15 cellular contexts compared by ENCODE assay signal in the genomic region with DNA sequence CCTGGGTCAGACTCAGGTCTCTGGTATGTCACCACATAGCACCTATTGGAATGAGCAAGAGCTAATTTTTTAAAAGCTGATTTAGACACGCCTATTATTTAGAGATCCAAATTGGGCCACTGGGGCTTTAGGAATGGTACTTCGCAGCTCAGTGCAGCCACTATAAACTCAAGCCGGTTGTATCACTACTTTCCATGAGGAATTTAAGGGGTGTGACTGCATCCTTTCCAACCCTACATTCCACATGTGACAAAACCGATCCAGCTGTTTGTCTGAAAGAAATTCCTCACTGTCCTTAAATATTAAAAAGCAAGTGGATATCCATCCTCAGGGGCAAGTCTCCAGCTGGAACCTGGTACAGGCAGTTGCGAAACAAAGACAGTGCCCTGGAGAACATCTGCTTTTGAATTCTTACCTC. TPM values are rescaled to one million over a fixed set of nuclear protein-coding genes. Genes with fewer than 3 reads are reported as not detected.
DNase-seq lines count a peak whose midpoint lies in the region; ATAC-seq and TF ChIP-seq lines count a peak whose summit lies in the region.
"Had no signal": no experiment of that assay in that cellular context is flagged by ENCODE, and none has a peak within 500 bp of the region (broad histone marks: within the 10 kb centered on the region; RNA-seq: fewer than 3 reads in every experiment).

No MANE protein-coding gene starts in this region.

- H3K4me1 ChIP-seq in testis: peaks cover 8% of the 10 kb centered on the region
- H3K4me1 ChIP-seq: BLaER1 had no signal

- H3K4me3 ChIP-seq in epithelial cell of esophagus (ENCODE audit: low read length) (no peak overlapping the region), lower leg skin (ENCODE audit: low read depth, poor library complexity, severe bottlenecking) (no peak overlapping the region), testis (no peak overlapping the region)
- H3K4me3 ChIP-seq: BLaER1, lung, SK-N-MC had no signal

- DNase-seq in HCEC 1CT (peak; percentile 62), epithelial cell of esophagus (ENCODE audit: low read depth) (peak; percentile 42), lower leg skin (ENCODE audit: low spot score in 2 of 2) (peak; percentile 72 to 92), testis (peak; percentile 50), NCI-H2227 (lab: John Stamatoyannopoulos, UW; ENCODE audit: unreplicated experiment) (no peak), NCI-H146 treated with DMSO at 0.1 percent for 48 hours (lab: John Stamatoyannopoulos, UW; ENCODE audit: unreplicated experiment) (no peak)
- no peak for DNase-seq in effector CD8-positive, alpha-beta T cell (lab: John Stamatoyannopoulos, UW)
- DNase-seq: activated CD8-positive, alpha-beta memory T cell treated with anti-CD3 and anti-CD28 coated beads, Interleukin-2, amount 10 ng/mL, durations not matched to agents 7 days and 5 days; activated naive CD4-positive, alpha-beta T cell treated with Interleukin-2 at 50 U/mL for 16 hours; DMS79 treated with DMSO at 0.1 percent for 48 hours had no signal

- TF ChIP-seq POLR2A in lower leg skin (IDR thresholded peaks at IDR 0.05): no peak
- TF ChIP-seq POLR2A in testis (IDR thresholded peaks at IDR 0.05): no peak

- H3K27me3 ChIP-seq in testis: no peaks in the 10 kb centered on the region
- H3K27me3 ChIP-seq: BLaER1 had no signal

- H3K36me3 ChIP-seq in testis (ENCODE audit: low read depth, missing control alignments): no peaks in the 10 kb centered on the region
- H3K36me3 ChIP-seq: BLaER1, neutrophil had no signal

- no peak for ATAC-seq in HG02885 (IDR thresholded peaks at IDR 0.05; ENCODE audit: poor library complexity, unreplicated experiment)
- ATAC-seq: activated CD8-positive, alpha-beta memory T cell treated with anti-CD3 and anti-CD28 coated beads, Interleukin-2, amount 10 ng/mL, durations not matched to agents 7 days and 5 days had no signal

- intact Hi-C loops in lower leg skin (cut with DNase I; ENCODE audit: low total_unique reads) (no loop called here), testis (cut with DNase I; ENCODE audit: low total_unique reads) (no loop called here)

- H3K9me3 ChIP-seq in testis: no peaks in the 10 kb centered on the region
- H3K9me3 ChIP-seq: BLaER1, neutrophil had no signal

- H3K27ac ChIP-seq in testis: peak overlapping the region; percentile 32 to 78
- H3K27ac ChIP-seq: BLaER1, neutrophil, SK-N-MC had no signal

- WGBS in lower leg skin, 2 donors: 55 to 59% methylated on average over 5 of the region's 5 CpGs
- 46 to 57% methylated on average over 5 of the region's 5 CpGs for WGBS in testis, 2 donors

- TF ChIP-seq CTCF in epithelial cell of esophagus (IDR thresholded peaks at IDR 0.05; ENCODE audit: insufficient read depth, low read depth, low read length, missing control alignments) (no peak), lower leg skin (IDR thresholded peaks at IDR 0.05) (no peak), testis (IDR thresholded peaks at IDR 0.05) (no peak)

RNA-seq across cellular contexts. Expression of a gene that starts 12.8 kb away (rescaled TPM):
- total RNA-seq in lower leg skin (10 to 100 TPM in 2 of 4 donors, 1 to 10 TPM in 2; 8.0 to 24.7 (median 10.3) TPM), testis (10 to 100 TPM; 14.3 to 27.6 TPM)
- polyA plus RNA-seq in testis (ENCODE audit: insufficient read depth, low read depth, low replicate concordance): 8.3 TPM
- total RNA-seq: activated CD8-positive, alpha-beta memory T cell treated with anti-CD3 and anti-CD28 coated beads, Interleukin-2, amount 10 ng/mL, durations not matched to agents 7 days and 5 days had no signal

Comparison
In these comparisons a context has a peak if more than half of its experiments do, and no peak if none do; other contexts are left out.
1. DNase-seq: peak in HCEC 1CT (single experiment), epithelial cell of esophagus (single experiment), lower leg skin (2 of 2) and testis (single experiment); none in effector CD8-positive, alpha-beta T cell (single experiment), NCI-H2227 (single experiment) and NCI-H146 treated with DMSO at 0.1 percent for 48 hours (single experiment).